In the genomic region with DNA sequence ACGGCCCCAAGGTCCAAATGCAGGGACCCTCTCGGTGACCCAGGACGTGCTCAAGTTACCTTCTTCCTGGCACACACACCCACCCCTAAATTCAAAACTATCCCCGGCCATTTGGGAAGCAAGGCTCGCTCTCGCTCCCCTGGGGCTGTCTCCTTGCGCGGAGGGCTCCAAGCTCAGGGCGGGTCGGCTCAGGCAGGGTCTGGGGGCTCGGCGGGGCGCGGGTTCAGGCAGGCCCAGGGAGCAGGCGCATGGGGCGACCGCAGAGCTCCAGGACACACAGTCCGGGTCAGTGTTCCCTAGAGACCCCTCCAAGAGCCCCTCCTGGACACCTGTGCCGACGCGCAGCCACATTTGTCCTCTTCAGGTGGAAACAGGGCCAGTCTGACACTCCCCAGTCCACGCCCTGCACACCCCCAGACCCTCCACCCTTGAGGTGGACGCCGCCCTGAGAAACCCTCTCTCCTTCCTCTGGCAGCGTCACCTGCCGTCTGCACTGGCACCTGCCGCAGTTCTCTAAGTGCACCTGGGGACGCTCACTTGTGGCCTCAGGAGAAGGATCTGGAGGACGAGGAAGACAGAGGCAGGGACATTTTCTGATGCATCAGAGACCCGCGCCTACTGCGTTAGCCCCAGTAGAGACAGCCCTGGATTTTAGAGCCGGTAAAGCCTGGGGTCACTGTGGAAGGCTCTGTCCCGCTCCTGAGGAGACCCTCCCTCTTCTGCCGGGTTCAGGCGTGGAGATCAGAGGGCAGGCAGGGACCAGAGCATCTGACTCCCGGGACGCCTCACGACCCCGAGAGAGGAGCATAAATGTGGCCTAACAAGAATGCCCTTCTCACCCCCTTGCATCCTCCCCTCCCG, we compare ENCODE assay signal across 22 cellular contexts.
"Had no signal": no experiment of that assay in that cellular context is flagged by ENCODE, and none has a peak within 500 bp of the region (broad histone marks: within the 10 kb centered on the region; RNA-seq: fewer than 3 reads in every experiment).

No MANE protein-coding gene starts in this region.

- H3K4me2 ChIP-seq: hepatocyte had no signal

- H3K4me1 ChIP-seq: body of pancreas, left lung, right lobe of liver had no signal

- H3K9me3 ChIP-seq: body of pancreas, left lung, right lobe of liver had no signal

- DNase-seq: activated B cell treated with CpG ODN at 0.5 μM for 24 hours; activated CD4-positive, alpha-beta T cell treated with anti-CD3 and anti-CD28 coated beads for 36 hours; activated CD4-positive, alpha-beta T cell treated with anti-CD3 and anti-CD28 coated beads, Interleukin-2, amount 50 U/mL, for 4 hours; activated naive CD4-positive, alpha-beta T cell treated with anti-CD3 and anti-CD28 coated beads, Interleukin-2, amount 50 U/mL, for 16 hours; activated T-cell treated with anti-CD3 and anti-CD28 coated beads, Interleukin-2, amount 50 U/mL, for 48 hours; anterior cingulate cortex; body of pancreas; dermis blood vessel endothelial cell; effector CD8-positive, alpha-beta T cell; glutamatergic neuron; immature natural killer cell; kidney glomerular epithelial cell; mammary epithelial cell; right lobe of liver; small intestine; stimulated activated CD4-positive, alpha-beta T cell treated with anti-CD3 and anti-CD28 coated beads, Interleukin-15, amount 100 ng/mL, for 24 hours; stimulated activated naive B cell treated with anti-CD40 and anti-IgM and Interleukin-4, amounts not matched to agents 10 μg/mL and 1 μg/mL and 100 μg/mL, for 72 hours; T1000 had no signal

- ATAC-seq: activated CD4-positive, alpha-beta T cell treated with anti-CD3 and anti-CD28 coated beads for 36 hours; body of pancreas; left lung; naive thymus-derived CD8-positive, alpha-beta T cell; stimulated activated naive B cell treated with anti-CD40 and anti-IgM and Interleukin-4, amounts not matched to agents 10 μg/mL and 1 μg/mL and 100 μg/mL, for 72 hours had no signal

- H3K79me2 ChIP-seq: hepatocyte had no signal

- H3K27ac ChIP-seq: body of pancreas, cardiac muscle cell, hepatocyte, left lung, right lobe of liver had no signal

- H3K4me3 ChIP-seq: body of pancreas, cardiac muscle cell, hepatocyte, left lung, right lobe of liver had no signal

- H2AFZ ChIP-seq: hepatocyte had no signal

- H3K36me3 ChIP-seq: cardiac muscle cell, left lung, right lobe of liver had no signal

- H3K27me3 ChIP-seq: body of pancreas, cardiac muscle cell, hepatocyte, right lobe of liver had no signal
